Comparison of ENCODE assay signal across 10 cellular contexts in genomic region chr3:50637945-50638344, GRCh38. TPM values are rescaled to one million over a fixed set of nuclear protein-coding genes. Genes with fewer than 3 reads are reported as not detected.
DNase-seq lines count a peak whose midpoint lies in the region; ATAC-seq and TF ChIP-seq lines count a peak whose summit lies in the region.
"Had no signal": no experiment of that assay in that cellular context is flagged by ENCODE, and none has a peak within 500 bp of the region (broad histone marks: within the 10 kb centered on the region; RNA-seq: fewer than 3 reads in every experiment).

No MANE protein-coding gene starts in this region.

- ATAC-seq in central memory CD8-positive, alpha-beta T cell (replicated peaks; ENCODE audit: extremely low read depth, poor library complexity, severe bottlenecking), result no peak
- no peak for ATAC-seq in natural killer cell

- H3K27ac Mint-ChIP-seq in T-helper 2 cell treated with Interferon-gamma antibody and Interleukin-4, amounts not matched to agents 5 μg/mL and 100 μg/mL, for 36 hours, result peak overlapping the region; percentile 77
- H3K27ac Mint-ChIP-seq in HFFc6 (peak overlapping the region; percentile 43; the same call in 1 of the 2 replicates), natural killer cell (peak overlapping the region; percentile 16 to 72)
- peak overlapping the region; percentile 85 for H3K27ac Mint-ChIP-seq in central memory CD8-positive, alpha-beta T cell (ENCODE audit: low read depth)

- TF ChIP-seq CTCF in HFFc6 (IDR thresholded peaks at IDR 0.05) (no peak), natural killer cell (IDR thresholded peaks at IDR 0.05) (no peak)

- DNase-seq in T-helper 2 cell treated with Interferon-gamma antibody and Interleukin-4, amounts not matched to agents 5 μg/mL and 100 μg/mL, for 36 hours (ENCODE audit: low spot score), result no peak
- DNase-seq in T-helper 2 cell, result no peak
- no peak for DNase-seq in HFFc6
- no peak for DNase-seq in central memory CD8-positive, alpha-beta T cell (ENCODE audit: low spot score in 2 of 2)
- no peak for DNase-seq in natural killer cell
- DNase-seq in pons (ENCODE audit: low spot score), result no peak
- DNase-seq in DMS 273 treated with DMSO at 0.1 percent for 48 hours (lab: John Stamatoyannopoulos, UW), result no peak
- DNase-seq in NOMO-1 (lab: John Stamatoyannopoulos, UW; ENCODE audit: unreplicated experiment in 2 of 2), result no peak
- DNase-seq: activated CD8-positive, alpha-beta memory T cell treated with anti-CD3 and anti-CD28 coated beads for 24 hours; upper lobe of right lung had no signal

- no peaks in the 10 kb centered on the region for H3K9me3 Mint-ChIP-seq in T-helper 2 cell treated with Interferon-gamma antibody and Interleukin-4, amounts not matched to agents 5 μg/mL and 100 μg/mL, for 36 hours
- H3K9me3 Mint-ChIP-seq in HFFc6 (no peaks in the 10 kb centered on the region), natural killer cell (no peaks in the 10 kb centered on the region)
- no peaks in the 10 kb centered on the region for H3K9me3 Mint-ChIP-seq in central memory CD8-positive, alpha-beta T cell

- peaks cover 47% of the 10 kb centered on the region for H3K36me3 Mint-ChIP-seq in T-helper 2 cell treated with Interferon-gamma antibody and Interleukin-4, amounts not matched to agents 5 μg/mL and 100 μg/mL, for 36 hours (ENCODE audit: low read depth)
- H3K36me3 Mint-ChIP-seq in HFFc6 (ENCODE audit: low read depth), result peaks cover 6% of the 10 kb centered on the region; the same call in 1 of the 2 replicates
- H3K36me3 Mint-ChIP-seq in central memory CD8-positive, alpha-beta T cell (ENCODE audit: insufficient read depth), result peaks cover 5% of the 10 kb centered on the region
- no peaks in the 10 kb centered on the region for H3K36me3 Mint-ChIP-seq in natural killer cell

- no peak overlapping the region for H3K4me3 Mint-ChIP-seq in T-helper 2 cell treated with Interferon-gamma antibody and Interleukin-4, amounts not matched to agents 5 μg/mL and 100 μg/mL, for 36 hours
- H3K4me3 Mint-ChIP-seq in HFFc6 (no peak overlapping the region; the same call in 1 of the 2 replicates), natural killer cell (no peak overlapping the region)
- H3K4me3 Mint-ChIP-seq in central memory CD8-positive, alpha-beta T cell, result no peak overlapping the region

- H3K27me3 Mint-ChIP-seq in T-helper 2 cell treated with Interferon-gamma antibody and Interleukin-4, amounts not matched to agents 5 μg/mL and 100 μg/mL, for 36 hours (ENCODE audit: low read depth), result no peaks in the 10 kb centered on the region
- peaks cover 2% of the 10 kb centered on the region; the same call in 1 of the 2 replicates for H3K27me3 Mint-ChIP-seq in HFFc6 (ENCODE audit: insufficient read depth)
- H3K27me3 Mint-ChIP-seq in central memory CD8-positive, alpha-beta T cell, result no peaks in the 10 kb centered on the region
- H3K27me3 Mint-ChIP-seq in natural killer cell (ENCODE audit: low read depth in 2 of 2), result no peaks in the 10 kb centered on the region

- intact Hi-C loops in natural killer cell (cut with micrococcal nuclease), result no loop called here

- peaks cover 42% of the 10 kb centered on the region for H3K4me1 Mint-ChIP-seq in T-helper 2 cell treated with Interferon-gamma antibody and Interleukin-4, amounts not matched to agents 5 μg/mL and 100 μg/mL, for 36 hours (ENCODE audit: low read depth)
- H3K4me1 Mint-ChIP-seq in HFFc6 (ENCODE audit: low read depth) (peaks cover 42% of the 10 kb centered on the region), natural killer cell (peaks cover 37 to 56% of the 10 kb centered on the region in 2 donors)
- H3K4me1 Mint-ChIP-seq in central memory CD8-positive, alpha-beta T cell, result peaks cover 39% of the 10 kb centered on the region

RNA-seq across cellular contexts. Expression of gene MAPKAPK3, which starts 21.0 kb away (rescaled TPM):
- 10 to 100 TPM; 60.5 to 65.5 (median 62.8) TPM for total RNA-seq in HFFc6 (2021; fragmentation: NEBNext Ultra II Directional; extraction: Animal tissue kit (Norgen Biotek cat#: 25700))
- 10 to 100 TPM; 48.0 to 57.7 (median 49.3) TPM for total RNA-seq in natural killer cell

RNA-seq across cellular contexts. Expression of gene CISH, which starts 26.4 kb away (rescaled TPM):
- total RNA-seq in HFFc6 (2021; fragmentation: NEBNext Ultra II Directional; extraction: Animal tissue kit (Norgen Biotek cat#: 25700)), result 1 to 10 TPM in 2 of 6 experiments, under 1 TPM in 4; 0.84 to 1.4 (median 0.95) TPM
- 10 to 100 TPM in 2 of 3 donors, 1 to 10 TPM in 1; 2.4 to 23.6 (median 11.3) TPM for total RNA-seq in natural killer cell

RNA-seq across cellular contexts. Expression of gene DOCK3, which starts 36.8 kb away (rescaled TPM):
- total RNA-seq in HFFc6 (2021; fragmentation: NEBNext Ultra II Directional; extraction: Animal tissue kit (Norgen Biotek cat#: 25700)), result under 1 TPM; 0.14 to 0.26 (median 0.22) TPM
- total RNA-seq in natural killer cell, result 1 to 10 TPM; 1.4 to 2.4 (median 1.7) TPM
